Comparison of ENCODE assay signal across 27 cellular contexts in genomic region chr19:30105316-30105715, GRCh38.
"Had no signal": no experiment of that assay in that cellular context is flagged by ENCODE, and none has a peak within 500 bp of the region (broad histone marks: within the 10 kb centered on the region; RNA-seq: fewer than 3 reads in every experiment).

No MANE protein-coding gene starts in this region.

- H3K27ac ChIP-seq: heart right ventricle, hepatocyte, left lung, lower lobe of right lung, neutrophil, parathyroid adenoma, right atrium auricular region, right lobe of liver, stomach, testis, thyroid gland, transverse colon, upper lobe of left lung had no signal

- ATAC-seq: left colon; left lung; lower lobe of right lung; naive thymus-derived CD8-positive, alpha-beta T cell; stimulated activated naive B cell treated with anti-CD40 and anti-IgM and Interleukin-4, amounts not matched to agents 10 μg/mL and 1 μg/mL and 100 μg/mL, for 72 hours; stimulated activated naive CD8-positive, alpha-beta T cell treated with anti-CD3 and anti-CD28 coated beads, Interleukin-15, Interleukin-2, amounts not matched to agents 100 U/mL and 50 U/mL, for 24 hours had no signal

- H3K9me3 ChIP-seq: heart right ventricle, left lung, lower lobe of right lung, neutrophil, right atrium auricular region, right lobe of liver, stomach, testis, thyroid gland, transverse colon, upper lobe of left lung had no signal

- H3K4me1 ChIP-seq: heart right ventricle, left lung, lower lobe of right lung, parathyroid adenoma, right atrium auricular region, right lobe of liver, stomach, testis, thyroid gland, transverse colon, upper lobe of left lung had no signal

- DNase-seq: heart right ventricle; islet precursor cell; kidney glomerular epithelial cell; left colon; left lung; lower lobe of right lung; mammary epithelial cell; mesenchymal stem cell; naive thymus-derived CD8-positive, alpha-beta T cell; occipital lobe; right lobe of liver; stimulated activated CD4-positive, alpha-beta T cell treated with anti-CD3 and anti-CD28 coated beads, Interleukin-1b, Interleukin-23, amount 100 ng/mL, for 48 hours; stimulated activated CD4-positive, alpha-beta T cell treated with anti-CD3 and anti-CD28 coated beads, Interleukin-2, amount 100 ng/mL, for 48 hours; stimulated activated CD4-positive, alpha-beta T cell treated with anti-CD3 and anti-CD28 coated beads, Interleukin-4, amount 100 ng/mL, for 4 hours; stimulated activated CD8-positive, alpha-beta memory T cell treated with anti-CD3 and anti-CD28 coated beads, Interleukin-4, amount 100 ng/mL, for 48 hours; stimulated activated naive B cell treated with anti-CD40 and anti-IgM and Interleukin-4, amounts not matched to agents 10 μg/mL and 1 μg/mL and 100 μg/mL, for 72 hours; stimulated activated naive CD8-positive, alpha-beta T cell treated with anti-CD3 and anti-CD28 coated beads, Interleukin-15, Interleukin-2, amounts not matched to agents 100 U/mL and 50 U/mL, for 24 hours; stomach; testis; thyroid gland; transverse colon; upper lobe of left lung had no signal

- H3K36me3 ChIP-seq: heart right ventricle, left lung, lower lobe of right lung, neutrophil, right atrium auricular region, right lobe of liver, stomach, thyroid gland, transverse colon, upper lobe of left lung had no signal

- H3K27me3 ChIP-seq: hepatocyte, right atrium auricular region, right lobe of liver, testis, thyroid gland, transverse colon, upper lobe of left lung had no signal

- H3K9ac ChIP-seq: parathyroid adenoma had no signal

- H3K4me3 ChIP-seq: heart right ventricle, hepatocyte, left lung, lower lobe of right lung, right atrium auricular region, right lobe of liver, smooth muscle cell, stomach, testis, thyroid gland, transverse colon, upper lobe of left lung had no signal
